Comparison of ENCODE assay signal across 15 cellular contexts in genomic region chr13:77306458-77306857, GRCh38. TPM values are rescaled to one million over a fixed set of nuclear protein-coding genes. Genes with fewer than 3 reads are reported as not detected.
DNase-seq lines count a peak whose midpoint lies in the region; ATAC-seq and TF ChIP-seq lines count a peak whose summit lies in the region.
"Had no signal": no experiment of that assay in that cellular context is flagged by ENCODE, and none has a peak within 500 bp of the region (broad histone marks: within the 10 kb centered on the region; RNA-seq: fewer than 3 reads in every experiment).

No MANE protein-coding gene starts in this region.

- POLR2A ChIA-PET in PC-3 (lab: Charles Lee; ENCODE audit: unreplicated experiment), result no interaction called here

- no TSS peak for BruUV-seq in PC-3 (replicated peaks; lab: Mats Ljungman, UMichigan)

- H3K4me3 Mint-ChIP-seq in GM23338, result no peak overlapping the region
- H3K4me3 Mint-ChIP-seq: endodermal cell had no signal

- CTCF ChIA-PET in PC-3 (lab: Charles Lee), result no interaction called here

- H3K27me3 Mint-ChIP-seq in GM23338 (ENCODE audit: insufficient read depth, low read depth, poor library complexity), result peaks cover 1% of the 10 kb centered on the region

- no peaks in the 10 kb centered on the region; the same call in 2 of the 3 replicates for H3K9me3 Mint-ChIP-seq in GM23338

- TF ChIP-seq CTCF in GM23338 (conservative IDR thresholded peaks at IDR 0.05; ENCODE audit: low read depth in 2 of 2) (no peak), PC-3 (conservative IDR thresholded peaks at IDR 0.05; ENCODE audit: low read depth, low read length) (no peak), hepatocyte (IDR thresholded peaks at IDR 0.05; ENCODE audit: poor library complexity) (no peak)

- H3K4me2 ChIP-seq in GM23338 (peak overlapping the region; percentile 27), PC-3 (ENCODE audit: low read length) (no peak overlapping the region), hepatocyte (peak overlapping the region; percentile 26)

- intact Hi-C loops in PC-3 (cut with micrococcal nuclease), result no loop called here

- H3K27ac ChIP-seq in GM23338 (ENCODE audit: low read depth) (peak overlapping the region; percentile 57; the same call in 1 of the 2 replicates), PC-3 (ENCODE audit: low read length) (no peak overlapping the region), hepatocyte (no peak overlapping the region), substantia nigra (ENCODE audit: low read depth, low read length, poor library complexity, severe bottlenecking) (peak overlapping the region; percentile 4)

- H3K4me1 ChIP-seq in GM23338 (ENCODE audit: insufficient read depth) (peaks cover 50% of the 10 kb centered on the region), PC-3 (ENCODE audit: insufficient read depth, low read length) (peaks cover 12% of the 10 kb centered on the region), hepatocyte (ENCODE audit: insufficient read depth) (peaks cover 12% of the 10 kb centered on the region)

- H3K9ac ChIP-seq in PC-3 (ENCODE audit: low read length), result no peak overlapping the region

- H4K20me1 ChIP-seq in GM23338 (replicated peaks; ENCODE audit: insufficient read depth), result no peaks in the 10 kb centered on the region
- peaks cover 14% of the 10 kb centered on the region for H4K20me1 ChIP-seq in PC-3 (ENCODE audit: low read length)
- H4K20me1 ChIP-seq in hepatocyte (ENCODE audit: insufficient read depth, poor library complexity, severe bottlenecking), result peaks cover 8% of the 10 kb centered on the region

- H3K4me1 Mint-ChIP-seq in GM23338, result peaks cover 68% of the 10 kb centered on the region

- H3K9me2 ChIP-seq in GM23338 (ENCODE audit: insufficient read depth), result no peaks in the 10 kb centered on the region
- H3K9me2 ChIP-seq in PC-3 (replicated peaks; ENCODE audit: low read length), result no peaks in the 10 kb centered on the region
- no peaks in the 10 kb centered on the region for H3K9me2 ChIP-seq in hepatocyte (replicated peaks; ENCODE audit: insufficient read depth)

- peak overlapping the region; percentile 13; the same call in 1 of the 2 replicates for H3K27ac Mint-ChIP-seq in GM23338
- H3K27ac Mint-ChIP-seq: endodermal cell had no signal

- H2AFZ ChIP-seq in GM23338 (no peak overlapping the region), PC-3 (ENCODE audit: low read length) (no peak overlapping the region), hepatocyte (no peak overlapping the region)

- H3K36me3 Mint-ChIP-seq in GM23338 (ENCODE audit: low read depth), result no peaks in the 10 kb centered on the region

- no peaks in the 10 kb centered on the region for H3K36me3 ChIP-seq in GM23338 (ENCODE audit: insufficient read depth)
- H3K36me3 ChIP-seq in PC-3 (ENCODE audit: low read depth, low read length), result no peaks in the 10 kb centered on the region
- no peaks in the 10 kb centered on the region for H3K36me3 ChIP-seq in hepatocyte (replicated peaks; ENCODE audit: insufficient read depth, low read depth)

- H3F3A ChIP-seq in GM23338 (replicated peaks; ENCODE audit: low read depth) (no peaks in the 10 kb centered on the region), PC-3 (ENCODE audit: low read length, unreplicated experiment) (no peaks in the 10 kb centered on the region)

- H3K4me3 ChIP-seq in GM23338, result no peak overlapping the region
- H3K4me3 ChIP-seq in PC-3 (ENCODE audit: low read length), result no peak overlapping the region
- no peak overlapping the region for H3K4me3 ChIP-seq in hepatocyte

- no peaks in the 10 kb centered on the region for H3K27me3 ChIP-seq in GM23338 (ENCODE audit: insufficient read depth)
- H3K27me3 ChIP-seq in PC-3 (ENCODE audit: low read length), result no peaks in the 10 kb centered on the region
- H3K27me3 ChIP-seq in hepatocyte, result no peaks in the 10 kb centered on the region

- H3K9me3 ChIP-seq in PC-3 (ENCODE audit: low read length) (no peaks in the 10 kb centered on the region), hepatocyte (ENCODE audit: low read depth) (no peaks in the 10 kb centered on the region)
- H3K9me3 ChIP-seq: Caco-2 had no signal

- peaks cover 98% of the 10 kb centered on the region for H3K79me2 ChIP-seq in GM23338 (replicated peaks; ENCODE audit: insufficient read depth)
- H3K79me2 ChIP-seq in PC-3 (ENCODE audit: low read length), result peaks cover 98% of the 10 kb centered on the region
- H3K79me2 ChIP-seq in hepatocyte, result peaks cover 95% of the 10 kb centered on the region

- in situ Hi-C loops in G401 (cut with HindIII; ENCODE audit: low sequenced_read_pairs), result no loop called here

- ATAC-seq in GM23338 (peak; percentile 40; the same call in 2 of the 3 replicates), PC-3 (peak; percentile 63)
- ATAC-seq: HCT116 had no signal

- DNase-seq in GM23338 (ENCODE audit: low spot score), result no peak
- no peak for DNase-seq in PC-3
- no peak for DNase-seq in hepatocyte (ENCODE audit: low spot score)
- DNase-seq in substantia nigra (lab: John Stamatoyannopoulos, UW), result no peak
- DNase-seq in islet precursor cell, result no peak
- DNase-seq in NCI-H82 (lab: John Stamatoyannopoulos, UW), result no peak
- DNase-seq in G401 (ENCODE audit: low spot score), result no peak
- DNase-seq: activated CD4-positive, alpha-beta T cell treated with anti-CD3 and anti-CD28 coated beads, Interleukin-2, amount 50 U/mL, for 1 hour; Caco-2; endodermal cell; MV-4-11; NCI-H510A treated with DMSO at 0.1 percent for 48 hours; stimulated activated CD4-positive, alpha-beta T cell treated with anti-CD3 and anti-CD28 coated beads, Interleukin-4, amount 100 ng/mL, for 1 hour; stimulated activated naive CD4-positive, alpha-beta T cell had no signal

TF ChIP-seq in GM23338, 12 proteins besides CTCF, POLR2A, EP300 and RAD21 (continues in another document):
- no peak for TF ChIP-seq EZH2 (IDR thresholded peaks at IDR 0.05; ENCODE audit: low read depth, unreplicated experiment)
- no peak for TF ChIP-seq CREB1 (CRISPR knock-in tag; IDR thresholded peaks at IDR 0.05; ENCODE audit: low read depth)
- no peak for TF ChIP-seq REST (IDR thresholded peaks at IDR 0.05; ENCODE audit: unreplicated experiment)
- TF ChIP-seq ETS1 (IDR thresholded peaks at IDR 0.05), result no peak
- no peak for TF ChIP-seq EZH2phosphoT487 (IDR thresholded peaks at IDR 0.05; ENCODE audit: unreplicated experiment)
- TF ChIP-seq POLR2AphosphoS5 (IDR thresholded peaks at IDR 0.05; ENCODE audit: low read depth), result no peak
- TF ChIP-seq ZNF114 (CRISPR knock-in tag; IDR thresholded peaks at IDR 0.05), result no peak
- TF ChIP-seq STAT1 (IDR thresholded peaks at IDR 0.05; ENCODE audit: unreplicated experiment), result no peak
- no peak for TF ChIP-seq ZNF331 (CRISPR knock-in tag; IDR thresholded peaks at IDR 0.05; ENCODE audit: low read depth)
- TF ChIP-seq JUNB (IDR thresholded peaks at IDR 0.05; ENCODE audit: unreplicated experiment), result no peak

RNA-seq across cellular contexts. Expression of gene MYCBP2, which starts 20.4 kb away (rescaled TPM):
- 77.2 and 78.0 TPM in 2 replicates for total RNA-seq in GM23338 (2014; rRNA removed; shearing (Covaris generic))
- polyA plus RNA-seq in GM23338 (2016; fragmentation: Nextera tagmentation; extraction: Ambion mirVana) (38.5 and 54.6 TPM in 2 replicates), hepatocyte (23.3 and 29.2 TPM in 2 replicates)
- total RNA-seq in PC-3 (2014; rRNA removed) (53.3 and 85.2 TPM in 2 replicates), hepatocyte (61.2 and 63.3 TPM in 2 replicates)
- 7.9 and 9.2 TPM in 2 replicates for total RNA-seq in G401 (2014; rRNA removed; shearing (Covaris generic))

Comparison
In these comparisons a context has a peak if more than half of its experiments do, and no peak if none do; other contexts are left out.
1. H3K27ac ChIP-seq: peak in GM23338 (single experiment) and substantia nigra (single experiment); none in PC-3 (single experiment) and hepatocyte (single experiment).